9 cellular contexts compared by ENCODE assay signal in the genomic region with DNA sequence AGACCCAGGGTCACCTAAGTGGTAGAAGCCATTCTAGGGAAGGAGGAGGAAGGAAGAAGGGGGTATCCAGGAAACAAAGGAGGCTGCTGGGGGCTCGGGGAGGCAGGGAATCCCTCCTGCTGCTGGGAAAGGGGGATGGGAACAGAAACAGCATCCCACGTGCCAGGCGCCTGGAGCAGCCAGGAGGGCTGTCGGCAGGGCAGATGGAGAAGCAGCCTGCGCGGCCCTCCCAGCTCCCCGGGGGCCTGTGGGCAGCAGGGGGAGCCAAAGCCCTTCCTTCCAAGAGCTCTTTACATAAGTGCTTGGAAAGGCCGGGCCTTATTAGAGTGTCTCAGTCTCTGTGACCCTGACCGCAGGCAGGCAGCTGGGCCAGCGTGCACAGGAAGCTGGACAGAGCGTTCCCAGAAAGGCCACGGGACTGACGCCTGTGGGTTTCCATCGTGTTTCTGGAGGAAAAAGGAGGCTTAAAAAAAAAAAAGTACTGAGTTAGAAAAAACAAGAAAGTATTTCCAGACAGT. TPM values are rescaled to one million over a fixed set of nuclear protein-coding genes. Genes with fewer than 3 reads are reported as not detected.
DNase-seq lines count a peak whose midpoint lies in the region; ATAC-seq and TF ChIP-seq lines count a peak whose summit lies in the region.
"Had no signal": no experiment of that assay in that cellular context is flagged by ENCODE, and none has a peak within 500 bp of the region (broad histone marks: within the 10 kb centered on the region; RNA-seq: fewer than 3 reads in every experiment).

No MANE protein-coding gene starts in this region.

- CTCF ChIA-PET in PC-3 (lab: Charles Lee), result interaction anchor here (1.2 to 1.3 kb wide), 2 partner anchors 22 to 98 kb away, joined by 4 to 9 read pairs; no protein-coding TSS in a partner anchor

- no peaks in the 10 kb centered on the region for H3K9me3 Mint-ChIP-seq in activated T-cell treated with anti-CD3 and anti-CD28 coated beads, Interleukin-2, amount 50 U/mL, for 4 hours

- H3K27me3 ChIP-seq in PC-3 (ENCODE audit: low read length), result no peaks in the 10 kb centered on the region
- H3K27me3 ChIP-seq in mucosa of rectum (ENCODE audit: control insufficient read depth in 2 of 2, insufficient read depth in 2 of 2, low read length in 2 of 2), result no peaks in the 10 kb centered on the region

- H3K27ac ChIP-seq in PC-3 (ENCODE audit: low read length) (no peak overlapping the region), mucosa of rectum (ENCODE audit: low read depth in 2 of 2, low read length in 2 of 2) (peak overlapping the region; percentile 89 to 90)
- H3K27ac ChIP-seq: neutrophil had no signal

- BruUV-seq in PC-3 (replicated peaks; lab: Mats Ljungman, UMichigan), result no TSS peak

- no peaks in the 10 kb centered on the region for H3K9me3 ChIP-seq in PC-3 (ENCODE audit: low read length)
- H3K9me3 ChIP-seq in mucosa of rectum (ENCODE audit: control insufficient read depth in 2 of 2, low read length in 2 of 2), result no peaks in the 10 kb centered on the region
- H3K9me3 ChIP-seq: neutrophil had no signal

- DNase-seq in DMS79 (lab: John Stamatoyannopoulos, UW), result peak; percentile 54
- peak; percentile 49 for DNase-seq in HS-5 (ENCODE audit: low read depth)
- peak; percentile 59 for DNase-seq in PC-3
- DNase-seq in activated T-cell treated with anti-CD3 and anti-CD28 coated beads, Interleukin-2, amount 50 U/mL, for 4 hours, result peak; percentile 67
- no peak for DNase-seq in epithelial cell of proximal tubule (ENCODE audit: low read depth)
- peak; percentile 52 to 54 for DNase-seq in stimulated activated CD8-positive, alpha-beta memory T cell treated with anti-CD3 and anti-CD28 coated beads, Interleukin-2, amount 100 ng/mL, for 48 hours (ENCODE audit: low read depth in 2 of 2)

- H3K36me3 ChIP-seq in PC-3 (ENCODE audit: low read depth, low read length), result peaks cover 38% of the 10 kb centered on the region
- no peaks in the 10 kb centered on the region for H3K36me3 ChIP-seq in mucosa of rectum (ENCODE audit: control insufficient read depth in 2 of 2, insufficient read depth in 2 of 2, low read length in 2 of 2)
- H3K36me3 ChIP-seq: neutrophil had no signal

- H3K9ac ChIP-seq in PC-3 (ENCODE audit: low read length), result no peak overlapping the region
- H3K9ac ChIP-seq in mucosa of rectum (ENCODE audit: low read depth in 1 of 2, low read length in 2 of 2), result peak overlapping the region; percentile 9 to 52

- peaks cover 6% of the 10 kb centered on the region for H3F3A ChIP-seq in PC-3 (ENCODE audit: low read length, unreplicated experiment)

- no peaks in the 10 kb centered on the region for H3K36me3 Mint-ChIP-seq in activated T-cell treated with anti-CD3 and anti-CD28 coated beads, Interleukin-2, amount 50 U/mL, for 4 hours (ENCODE audit: insufficient read depth)

- H2AFZ ChIP-seq in PC-3 (ENCODE audit: low read length), result no peak overlapping the region

- H3K4me2 ChIP-seq in PC-3 (ENCODE audit: low read length), result no peak overlapping the region

- H3K4me3 ChIP-seq in PC-3 (ENCODE audit: low read length), result no peak overlapping the region
- H3K4me3 ChIP-seq in epithelial cell of proximal tubule (ENCODE audit: low read depth, low read length), result no peak overlapping the region
- H3K4me3 ChIP-seq in mucosa of rectum (ENCODE audit: low read length in 2 of 2), result no peak overlapping the region

- intact Hi-C loops in PC-3 (cut with micrococcal nuclease), result no loop called here

- peaks cover 16% of the 10 kb centered on the region for H3K79me2 ChIP-seq in PC-3 (ENCODE audit: low read length)

- no peak overlapping the region for H3K4me3 Mint-ChIP-seq in activated T-cell treated with anti-CD3 and anti-CD28 coated beads, Interleukin-2, amount 50 U/mL, for 4 hours

- H3K4me1 ChIP-seq in PC-3 (ENCODE audit: insufficient read depth, low read length) (peaks cover 20% of the 10 kb centered on the region), mucosa of rectum (ENCODE audit: control insufficient read depth in 2 of 2, insufficient read depth in 2 of 2, low read length in 2 of 2) (peaks cover 6 to 7% of the 10 kb centered on the region in 2 donors)

- no peaks in the 10 kb centered on the region for H4K20me1 ChIP-seq in PC-3 (ENCODE audit: low read length)

- POLR2A ChIA-PET in PC-3 (lab: Charles Lee; ENCODE audit: unreplicated experiment), result no interaction called here

- H3K27me3 Mint-ChIP-seq in activated T-cell treated with anti-CD3 and anti-CD28 coated beads, Interleukin-2, amount 50 U/mL, for 4 hours (ENCODE audit: low read depth), result no peaks in the 10 kb centered on the region

- TF ChIP-seq CTCF in PC-3 (conservative IDR thresholded peaks at IDR 0.05; ENCODE audit: low read depth, low read length) (peak; percentile 68), epithelial cell of proximal tubule (conservative IDR thresholded peaks at IDR 0.05; ENCODE audit: low read depth, low read length) (peak; percentile 86)

- no peaks in the 10 kb centered on the region for H3K9me2 ChIP-seq in PC-3 (replicated peaks; ENCODE audit: low read length)

- peaks cover 6% of the 10 kb centered on the region for H3K4me1 Mint-ChIP-seq in activated T-cell treated with anti-CD3 and anti-CD28 coated beads, Interleukin-2, amount 50 U/mL, for 4 hours (ENCODE audit: low read depth)

- ATAC-seq in PC-3, result peak; percentile 41
- peak; percentile 87 to 93 for ATAC-seq in activated T-cell treated with anti-CD3 and anti-CD28 coated beads, Interleukin-2, amount 50 U/mL, for 4 hours
- no peak for ATAC-seq in HG03342 (IDR thresholded peaks at IDR 0.05; ENCODE audit: unreplicated experiment)

RNA-seq across cellular contexts. Expression of gene LOXL1, which starts 24.8 kb away (rescaled TPM):
- total RNA-seq in PC-3 (2014; rRNA removed) (224 and 249 TPM in 2 replicates), epithelial cell of proximal tubule (48.7 and 120 TPM in 2 replicates)
- total RNA-seq in activated T-cell treated with anti-CD3 and anti-CD28 coated beads, Interleukin-2, amount 50 U/mL, for 4 hours, result 1 to 10 TPM in 1 of 3 donors, under 1 TPM in 2; 0.65 to 1.2 (median 0.81) TPM

RNA-seq across cellular contexts. Expression of gene STOML1, which starts 41.0 kb away (rescaled TPM):
- 10.1 and 12.0 TPM in 2 replicates for total RNA-seq in PC-3 (2014; rRNA removed)
- total RNA-seq in activated T-cell treated with anti-CD3 and anti-CD28 coated beads, Interleukin-2, amount 50 U/mL, for 4 hours, result 10 to 100 TPM; 14.6 to 17.9 (median 16.4) TPM
- 13.5 and 26.4 TPM in 2 replicates for total RNA-seq in epithelial cell of proximal tubule

RNA-seq across cellular contexts. Expression of gene PML, which starts 43.4 kb away (rescaled TPM):
- total RNA-seq in PC-3 (2014; rRNA removed) (18.7 and 41.0 TPM in 2 replicates), epithelial cell of proximal tubule (74.8 and 78.9 TPM in 2 replicates)
- 10 to 100 TPM; 34.9 to 39.1 (median 34.9) TPM for total RNA-seq in activated T-cell treated with anti-CD3 and anti-CD28 coated beads, Interleukin-2, amount 50 U/mL, for 4 hours

Comparison
In these comparisons a context has a peak if more than half of its experiments do, and no peak if none do; other contexts are left out.
1. RNA of gene LOXL1, which starts 24.8 kb away (total RNA-seq): 224 to 249 TPM in PC-3 and 48.7 to 120 TPM in epithelial cell of proximal tubule; 0.65 to 1.2 TPM in activated T-cell treated with anti-CD3 and anti-CD28 coated beads, Interleukin-2, amount 50 U/mL, for 4 hours; every median in the first group is over 10 times any median in the second.